32 cellular contexts compared by ENCODE assay signal in the genomic region with DNA sequence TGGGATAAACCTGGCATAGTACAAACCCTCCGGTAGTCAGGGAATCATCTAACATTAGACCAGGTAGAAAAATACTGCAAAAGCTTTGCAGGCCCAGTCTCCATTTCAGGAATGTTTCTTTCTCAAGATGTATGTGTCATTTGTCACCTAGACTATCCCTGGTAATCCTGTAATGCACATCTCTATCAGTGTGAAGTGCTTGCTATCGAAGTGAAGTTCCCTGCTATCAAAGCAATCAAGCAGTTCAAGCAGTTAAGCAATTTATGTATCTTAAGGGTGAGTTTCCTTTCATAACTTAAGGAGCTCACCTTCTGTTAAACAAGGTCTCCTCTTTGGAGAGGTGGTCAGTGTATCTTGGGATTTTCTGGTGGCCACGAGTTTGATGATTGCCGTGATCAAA.
"Had no signal": no experiment of that assay in that cellular context is flagged by ENCODE, and none has a peak within 500 bp of the region (broad histone marks: within the 10 kb centered on the region; RNA-seq: fewer than 3 reads in every experiment).

No MANE protein-coding gene starts in this region.

- DNase-seq: Karpas-422, Kasumi-1, MG63, MM.1S, MV-4-11, NCI-H1048, NCI-H1092, NCI-H1092 treated with DMSO at 0.1 percent for 48 hours, NCI-H1105, NCI-H1105 treated with DMSO at 0.1 percent for 48 hours, NCI-H1417 treated with DMSO at 0.1 percent for 48 hours, NCI-H1436, NCI-H1436 treated with DMSO at 0.1 percent for 48 hours, NCI-H146, NCI-H1694 treated with DMSO at 0.1 percent for 48 hours, NCI-H187 treated with DMSO at 0.1 percent for 48 hours, NCI-H1930, NCI-H2029, NCI-H2029 treated with DMSO at 0.1 percent for 48 hours, NCI-H2081, NCI-H2081 treated with DMSO at 0.1 percent for 48 hours, NCI-H2107, NCI-H2171, NCI-H2171 treated with DMSO at 0.1 percent for 48 hours, NCI-H2227 treated with DMSO at 0.1 percent for 48 hours, NCI-H226, NCI-H345, NCI-H446, NCI-H446 treated with DMSO at 0.1 percent for 48 hours, NCI-H510A, NCI-H510A treated with DMSO at 0.1 percent for 48 hours, NCI-H524 had no signal

- H3K27me3 ChIP-seq: MG63 had no signal

- H3K36me3 ChIP-seq: MG63 had no signal

- H3K4me3 ChIP-seq: MG63 had no signal
